In genomic region chr19:41937976-41938375, GRCh38 we compare ENCODE assay signal across 17 cellular contexts. TPM values are rescaled to one million over a fixed set of nuclear protein-coding genes. Genes with fewer than 3 reads are reported as not detected.
A peak's percentile ranks its signal among the peaks of the same experiment; 100 is the strongest.
DNase-seq lines count a peak whose midpoint lies in the region; ATAC-seq and TF ChIP-seq lines count a peak whose summit lies in the region.
"Had no signal": no experiment of that assay in that cellular context is flagged by ENCODE, and none has a peak within 500 bp of the region (broad histone marks: within the 10 kb centered on the region; RNA-seq: fewer than 3 reads in every experiment).

No MANE protein-coding gene starts in this region.

- H3K36me3 ChIP-seq in GM23338 (ENCODE audit: insufficient read depth), result no peaks in the 10 kb centered on the region
- H3K36me3 ChIP-seq: ovary, stomach, vagina had no signal

- H3K4me1 Mint-ChIP-seq in GM23338 (peaks cover 18% of the 10 kb centered on the region), T-helper 17 cell (peaks cover 41% of the 10 kb centered on the region)
- H3K4me1 Mint-ChIP-seq in naive thymus-derived CD8-positive, alpha-beta T cell, result peaks cover 40 to 71% (median 56%) of the 10 kb centered on the region in 4 donors

- no peak overlapping the region for H3K27ac Mint-ChIP-seq in GM23338
- H3K27ac Mint-ChIP-seq in T-helper 17 cell, result peak overlapping the region; percentile 88
- H3K27ac Mint-ChIP-seq in naive thymus-derived CD8-positive, alpha-beta T cell, result peak overlapping the region in 9 of 10 donors; percentile 13 to 89 (median 83)

- H3K36me3 Mint-ChIP-seq in GM23338 (ENCODE audit: low read depth) (peaks cover 3% of the 10 kb centered on the region; the same call in 1 of the 3 replicates), T-helper 17 cell (ENCODE audit: low read depth) (no peaks in the 10 kb centered on the region)
- no peaks in the 10 kb centered on the region for H3K36me3 Mint-ChIP-seq in naive thymus-derived CD8-positive, alpha-beta T cell

- H3K9me3 ChIP-seq in T-helper 17 cell (ENCODE audit: control insufficient read depth, low read length, poor library complexity, severe bottlenecking), result no peaks in the 10 kb centered on the region
- H3K9me3 ChIP-seq: ovary, stomach, vagina had no signal

- no peak overlapping the region for H3K4me2 ChIP-seq in GM23338

- ATAC-seq in GM23338 (no peak), T-helper 17 cell (no peak), left lobe of liver (no peak), esophagus mucosa (no peak)
- no peak for ATAC-seq in naive thymus-derived CD8-positive, alpha-beta T cell
- ATAC-seq: activated naive CD4-positive, alpha-beta T cell treated with anti-CD3 and anti-CD28 coated beads, Interleukin-2, amount 50 U/mL, for 72 hours had no signal

- H3K27me3 Mint-ChIP-seq in GM23338 (ENCODE audit: insufficient read depth, low read depth, poor library complexity) (peaks cover 51% of the 10 kb centered on the region), T-helper 17 cell (peaks cover 19% of the 10 kb centered on the region)
- peaks cover 0 to 7% (median 0%) of the 10 kb centered on the region in 5 donors for H3K27me3 Mint-ChIP-seq in naive thymus-derived CD8-positive, alpha-beta T cell

- H2AFZ ChIP-seq in GM23338, result no peak overlapping the region

- peak in 1 of 2 experiments; percentile 21; a peak in 2 of 4 replicates for TF ChIP-seq CTCF in GM23338 (conservative IDR thresholded peaks at IDR 0.05; ENCODE audit: low read depth in 2 of 2)

- H3K27me3 ChIP-seq in GM23338 (ENCODE audit: insufficient read depth), result peaks cover 86% of the 10 kb centered on the region
- H3K27me3 ChIP-seq: ovary had no signal

- peaks cover 4% of the 10 kb centered on the region; the same call in 1 of the 2 replicates for H3F3A ChIP-seq in GM23338 (replicated peaks; ENCODE audit: low read depth)

- no peak overlapping the region for H3K4me3 ChIP-seq in GM23338
- H3K4me3 ChIP-seq: ovary, skin epidermis, stomach, vagina had no signal

- no peak overlapping the region for H3K27ac ChIP-seq in GM23338 (ENCODE audit: low read depth)
- H3K27ac ChIP-seq: ovary, stomach, vagina had no signal

- DNase-seq in NCI-H1417 (lab: John Stamatoyannopoulos, UW) (peak in 2 of 3 experiments; percentile 26 to 56), NCI-H1417 treated with DMSO at 0.1 percent for 48 hours (lab: John Stamatoyannopoulos, UW) (no peak), GM23338 (ENCODE audit: low spot score) (peak; percentile 49), T-helper 17 cell (no peak), left lobe of liver (ENCODE audit: low spot score) (no peak)
- no peak for DNase-seq in naive thymus-derived CD8-positive, alpha-beta T cell
- DNase-seq in stimulated activated CD8-positive, alpha-beta memory T cell treated with anti-CD3 and anti-CD28 coated beads, Interleukin-4, amount 100 ng/mL, for 48 hours, result no peak
- DNase-seq: Calu3, ovary, stomach had no signal

- H3K4me3 Mint-ChIP-seq in GM23338 (peak overlapping the region; percentile 45; the same call in 2 of the 3 replicates), T-helper 17 cell (no peak overlapping the region)
- peak overlapping the region in 5 of 10 donors; percentile 8 to 41 (median 22) for H3K4me3 Mint-ChIP-seq in naive thymus-derived CD8-positive, alpha-beta T cell

- POLR2A ChIA-PET in naive thymus-derived CD8-positive, alpha-beta T cell (lab: Charles Lee), result interaction anchor here (1.1 to 2.3 kb wide), 9 partner anchors 10 to 78 kb away, joined by 3 to 12 read pairs (median 6); partner anchors contain the start of genes ARHGEF1 and RPS19

- peaks cover 5% of the 10 kb centered on the region; the same call in 1 of the 2 replicates for H3K4me1 ChIP-seq in GM23338 (ENCODE audit: insufficient read depth)

- peaks cover 4% of the 10 kb centered on the region; the same call in 1 of the 2 replicates for H4K20me1 ChIP-seq in GM23338 (replicated peaks; ENCODE audit: insufficient read depth)

- peaks cover 8% of the 10 kb centered on the region; the same call in 2 of the 3 replicates for H3K9me3 Mint-ChIP-seq in GM23338
- H3K9me3 Mint-ChIP-seq in naive thymus-derived CD8-positive, alpha-beta T cell, result no peaks in the 10 kb centered on the region
- H3K9me3 Mint-ChIP-seq: activated naive CD4-positive, alpha-beta T cell treated with anti-CD3 and anti-CD28 coated beads, Interleukin-2, amount 50 U/mL, for 72 hours had no signal

- H3K9me2 ChIP-seq in GM23338 (ENCODE audit: insufficient read depth), result no peaks in the 10 kb centered on the region

- H3K79me2 ChIP-seq in GM23338 (replicated peaks; ENCODE audit: insufficient read depth), result no peaks in the 10 kb centered on the region

TF ChIP-seq in GM23338, 12 proteins besides CTCF, POLR2A, EP300 and RAD21 (continues in another document):
- no peak for TF ChIP-seq EZH2phosphoT487 (IDR thresholded peaks at IDR 0.05; ENCODE audit: unreplicated experiment)

RNA-seq across cellular contexts. Expression of gene ERFL, which starts 9.7 kb away (rescaled TPM):
- total RNA-seq in GM23338 (2014; rRNA removed; shearing (Covaris generic)), result 0.69 TPM in 1 of 2 replicates, not detected in the other
- polyA plus RNA-seq in GM23338 (2016; fragmentation: Nextera tagmentation; extraction: Ambion mirVana), result 0.14 TPM in 1 of 2 replicates, not detected in the other
- total RNA-seq in T-helper 17 cell (1 to 10 TPM; 2.4 to 3.1 TPM), left lobe of liver (not detected), esophagus mucosa (not detected)
- total RNA-seq in naive thymus-derived CD8-positive, alpha-beta T cell, result 1 to 10 TPM; 7.5 to 8.1 TPM
- not detected for polyA plus RNA-seq in naive thymus-derived CD8-positive, alpha-beta T cell
- total RNA-seq: cardiac septum, M059J, stomach had no signal

RNA-seq across cellular contexts. Expression of gene RABAC1, which starts 21.1 kb away (rescaled TPM):
- total RNA-seq in GM23338 (2014; rRNA removed; shearing (Covaris generic)), result 113 and 151 TPM in 2 replicates
- 206 and 215 TPM in 2 replicates for polyA plus RNA-seq in GM23338 (2016; fragmentation: Nextera tagmentation; extraction: Ambion mirVana)
- total RNA-seq in T-helper 17 cell (10 to 100 TPM; 90.1 to 98.3 TPM), left lobe of liver (106 TPM), esophagus mucosa (67.9 TPM)
- total RNA-seq in naive thymus-derived CD8-positive, alpha-beta T cell, result 10 to 100 TPM; 87.6 to 90.3 TPM
- polyA plus RNA-seq in naive thymus-derived CD8-positive, alpha-beta T cell, result 100 to 1,000 TPM; 201 to 288 (median 231) TPM

RNA-seq across cellular contexts. Expression of gene ARHGEF1, which starts 55.0 kb away (rescaled TPM):
- total RNA-seq in GM23338 (2014; rRNA removed; shearing (Covaris generic)), result 36.8 and 44.7 TPM in 2 replicates
- 41.3 and 50.8 TPM in 2 replicates for polyA plus RNA-seq in GM23338 (2016; fragmentation: Nextera tagmentation; extraction: Ambion mirVana)
- total RNA-seq in T-helper 17 cell (100 to 1,000 TPM; 929 to 961 TPM), left lobe of liver (37.4 TPM), esophagus mucosa (53.9 TPM)
- total RNA-seq in naive thymus-derived CD8-positive, alpha-beta T cell, result 1,000 to 10,000 TPM; 1,211 to 1,239 TPM
- 100 to 1,000 TPM; 161 to 346 (median 211) TPM for polyA plus RNA-seq in naive thymus-derived CD8-positive, alpha-beta T cell

RNA-seq across cellular contexts. Expression of gene ATP1A3, which starts 56.1 kb away (rescaled TPM):
- 33.1 and 37.3 TPM in 2 replicates for total RNA-seq in GM23338 (2014; rRNA removed; shearing (Covaris generic))
- polyA plus RNA-seq in GM23338 (2016; fragmentation: Nextera tagmentation; extraction: Ambion mirVana), result 11.0 and 11.5 TPM in 2 replicates
- total RNA-seq in T-helper 17 cell, result 1 to 10 TPM; 2.2 to 4.9 TPM
- total RNA-seq in naive thymus-derived CD8-positive, alpha-beta T cell, result 1 to 10 TPM; 3.4 to 6.2 TPM
- polyA plus RNA-seq in naive thymus-derived CD8-positive, alpha-beta T cell, result 1 to 10 TPM; 2.8 to 4.9 (median 2.8) TPM
- total RNA-seq in left lobe of liver, result 0.10 TPM
- 0.32 TPM for total RNA-seq in esophagus mucosa
- total RNA-seq: mesenteric fat pad had no signal

Comparison
In these comparisons a context has a peak if more than half of its experiments do, and no peak if none do; other contexts are left out.
1. DNase-seq: peak in NCI-H1417 (2 of 3) and GM23338 (single experiment); none in NCI-H1417 treated with DMSO at 0.1 percent for 48 hours (single experiment), T-helper 17 cell (0 of 3), naive thymus-derived CD8-positive, alpha-beta T cell (0 of 10), left lobe of liver (single experiment) and stimulated activated CD8-positive, alpha-beta memory T cell treated with anti-CD3 and anti-CD28 coated beads, Interleukin-4, amount 100 ng/mL, for 48 hours (single experiment).
2. RNA of gene ARHGEF1, which starts 55.0 kb away (total RNA-seq): 1,211 to 1,239 TPM in naive thymus-derived CD8-positive, alpha-beta T cell and 929 to 961 TPM in T-helper 17 cell; 53.9 TPM in esophagus mucosa (single experiment), 36.8 to 44.7 TPM in GM23338 and 37.4 TPM in left lobe of liver (single experiment); every median in the first group is over 10 times any median in the second.